In the genomic region with DNA sequence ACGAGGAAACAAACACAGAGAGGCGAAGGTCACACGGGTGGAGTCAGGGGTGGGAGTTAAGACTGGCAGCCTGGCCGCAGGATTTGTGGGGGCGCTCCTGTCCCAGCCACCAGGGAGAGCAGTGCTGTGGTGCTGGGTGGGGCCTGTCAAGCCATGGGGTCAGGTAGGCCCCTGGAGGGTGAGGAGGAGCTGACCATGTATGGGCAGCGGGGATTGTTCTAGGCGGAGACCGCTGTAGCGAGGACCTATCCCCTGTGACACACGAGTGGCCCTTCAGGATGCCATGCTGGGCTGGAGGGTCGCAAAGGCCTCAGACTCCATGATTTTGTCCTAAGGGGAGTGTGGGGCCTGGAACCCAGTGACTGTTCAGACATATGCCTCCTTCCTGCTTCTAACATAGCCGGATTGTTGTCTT, we compare ENCODE assay signal across 10 cellular contexts. TPM values are rescaled to one million over a fixed set of nuclear protein-coding genes. Genes with fewer than 3 reads are reported as not detected.
DNase-seq lines count a peak whose midpoint lies in the region; ATAC-seq and TF ChIP-seq lines count a peak whose summit lies in the region.
"Had no signal": no experiment of that assay in that cellular context is flagged by ENCODE, and none has a peak within 500 bp of the region (broad histone marks: within the 10 kb centered on the region; RNA-seq: fewer than 3 reads in every experiment).

No MANE protein-coding gene starts in this region.

- no peak for DNase-seq in activated naive CD4-positive, alpha-beta T cell treated with anti-CD3 and anti-CD28 coated beads, Interleukin-2, amount 10 ng/mL, durations not matched to agents 7 days and 5 days
- no peak for DNase-seq in activated naive CD4-positive, alpha-beta T cell treated with Interleukin-2 at 50 U/mL for 16 hours
- DNase-seq in SJCRH30, result no peak
- DNase-seq in tibial nerve (ENCODE audit: low spot score in 2 of 2), result no peak
- DNase-seq in putamen (ENCODE audit: low spot score), result no peak

- H3K27ac Mint-ChIP-seq in activated naive CD4-positive, alpha-beta T cell treated with anti-CD3 and anti-CD28 coated beads, Interleukin-2, amount 10 ng/mL, durations not matched to agents 7 days and 5 days, result peak overlapping the region; percentile 72
- H3K27ac Mint-ChIP-seq: activated naive CD4-positive, alpha-beta T cell treated with anti-CD3 and anti-CD28 coated beads, Interleukin-2, amount 50 U/mL, for 24 hours; natural killer cell had no signal

- TF ChIP-seq CTCF in gastroesophageal sphincter (IDR thresholded peaks at IDR 0.05) (no peak), tibial nerve (IDR thresholded peaks at IDR 0.05) (no peak)

- no peaks in the 10 kb centered on the region for H3K27me3 ChIP-seq in SJCRH30
- H3K27me3 ChIP-seq in gastroesophageal sphincter, result no peaks in the 10 kb centered on the region
- no peaks in the 10 kb centered on the region for H3K27me3 ChIP-seq in tibial nerve

- CTCF ChIA-PET in activated naive CD4-positive, alpha-beta T cell treated with anti-CD3 and anti-CD28 coated beads, Interleukin-2, amount 10 ng/mL, durations not matched to agents 7 days and 5 days (lab: Charles Lee), result interaction anchor here (0.6 to 4.7 kb wide), 19 partner anchors 11 to 643 kb away, joined by 3 to 86 read pairs (median 5); a partner anchor contains a TSS

- peaks cover 47% of the 10 kb centered on the region for H3K4me1 Mint-ChIP-seq in activated naive CD4-positive, alpha-beta T cell treated with anti-CD3 and anti-CD28 coated beads, Interleukin-2, amount 10 ng/mL, durations not matched to agents 7 days and 5 days

- peaks cover 30% of the 10 kb centered on the region for H3K36me3 Mint-ChIP-seq in activated naive CD4-positive, alpha-beta T cell treated with anti-CD3 and anti-CD28 coated beads, Interleukin-2, amount 10 ng/mL, durations not matched to agents 7 days and 5 days
- H3K36me3 Mint-ChIP-seq: natural killer cell had no signal

- peaks cover 5% of the 10 kb centered on the region for H3K36me3 ChIP-seq in SJCRH30
- peaks cover 0 to 14% of the 10 kb centered on the region in 2 donors for H3K36me3 ChIP-seq in gastroesophageal sphincter
- H3K36me3 ChIP-seq in tibial nerve, result peaks cover 0 to 8% (median 0%) of the 10 kb centered on the region in 3 donors

- H3K27ac ChIP-seq in SJCRH30 (no peak overlapping the region), gastroesophageal sphincter (peak overlapping the region in 3 of 4 donors; percentile 34 to 59 (median 54)), tibial nerve (peak overlapping the region; percentile 55 to 96 (median 74))

- no peak overlapping the region for H3K4me3 Mint-ChIP-seq in activated naive CD4-positive, alpha-beta T cell treated with anti-CD3 and anti-CD28 coated beads, Interleukin-2, amount 10 ng/mL, durations not matched to agents 7 days and 5 days
- H3K4me3 Mint-ChIP-seq: activated naive CD4-positive, alpha-beta T cell treated with anti-CD3 and anti-CD28 coated beads, Interleukin-2, amount 50 U/mL, for 24 hours; natural killer cell had no signal

- TF ChIP-seq POLR2A in gastroesophageal sphincter (IDR thresholded peaks at IDR 0.05), result no peak
- no peak for TF ChIP-seq POLR2A in tibial nerve (IDR thresholded peaks at IDR 0.05)

- ATAC-seq in gastroesophageal sphincter, result no peak
- ATAC-seq in HG02981 (IDR thresholded peaks at IDR 0.05; ENCODE audit: unreplicated experiment), result no peak
- no peak for ATAC-seq in HG03045 (IDR thresholded peaks at IDR 0.05; ENCODE audit: unreplicated experiment)

- H3K4me3 ChIP-seq in SJCRH30, result peak overlapping the region; percentile 46
- H3K4me3 ChIP-seq in gastroesophageal sphincter, result no peak overlapping the region
- H3K4me3 ChIP-seq in tibial nerve, result no peak overlapping the region

- WGBS in gastroesophageal sphincter (ENCODE audit: low coverage in 1 of 2), 2 donors, result 78 to 92% methylated on average over 8 to 10 of the region's 12 CpGs
- WGBS in tibial nerve, 2 donors, result 71 to 75% methylated on average over 12 of the region's 12 CpGs

- no peaks in the 10 kb centered on the region for H3K27me3 Mint-ChIP-seq in activated naive CD4-positive, alpha-beta T cell treated with anti-CD3 and anti-CD28 coated beads, Interleukin-2, amount 10 ng/mL, durations not matched to agents 7 days and 5 days
- H3K27me3 Mint-ChIP-seq: activated naive CD4-positive, alpha-beta T cell treated with anti-CD3 and anti-CD28 coated beads, Interleukin-2, amount 50 U/mL, for 24 hours had no signal

- no peak for TF ChIP-seq EP300 in gastroesophageal sphincter (IDR thresholded peaks at IDR 0.05)
- no peak for TF ChIP-seq EP300 in tibial nerve (IDR thresholded peaks at IDR 0.05)

- H3K9me3 Mint-ChIP-seq in activated naive CD4-positive, alpha-beta T cell treated with anti-CD3 and anti-CD28 coated beads, Interleukin-2, amount 10 ng/mL, durations not matched to agents 7 days and 5 days, result no peaks in the 10 kb centered on the region
- H3K9me3 Mint-ChIP-seq: activated naive CD4-positive, alpha-beta T cell treated with anti-CD3 and anti-CD28 coated beads, Interleukin-2, amount 50 U/mL, for 24 hours; natural killer cell had no signal

- H3K9me3 ChIP-seq in SJCRH30 (replicated peaks) (no peaks in the 10 kb centered on the region), gastroesophageal sphincter (no peaks in the 10 kb centered on the region), tibial nerve (no peaks in the 10 kb centered on the region)

- H3K4me1 ChIP-seq in SJCRH30, result peaks cover 5% of the 10 kb centered on the region; the same call in 1 of the 2 replicates
- peaks cover 2 to 45% (median 34%) of the 10 kb centered on the region in 3 donors for H3K4me1 ChIP-seq in gastroesophageal sphincter
- peaks cover 0 to 52% (median 32%) of the 10 kb centered on the region in 4 donors for H3K4me1 ChIP-seq in tibial nerve

RNA-seq across cellular contexts. Expression of a gene that starts 1.6 kb away (rescaled TPM):
- 48.3 and 66.2 TPM in 2 replicates for total RNA-seq in SJCRH30 (2014; rRNA removed; shearing (Covaris generic))
- total RNA-seq in gastroesophageal sphincter (100 to 1,000 TPM; 144 to 176 (median 160) TPM), tibial nerve (100 to 1,000 TPM; 178 to 206 (median 197) TPM)

RNA-seq across cellular contexts. Expression of a gene that starts 13.7 kb away (rescaled TPM):
- 190 and 238 TPM in 2 replicates for total RNA-seq in SJCRH30 (2014; rRNA removed; shearing (Covaris generic))
- total RNA-seq in gastroesophageal sphincter (100 to 1,000 TPM; 450 to 718 (median 563) TPM), tibial nerve (100 to 1,000 TPM; 347 to 405 (median 390) TPM)

RNA-seq across cellular contexts. Expression of a gene that starts 32.0 kb away (rescaled TPM):
- total RNA-seq in SJCRH30 (2014; rRNA removed; shearing (Covaris generic)), result 31.5 and 32.0 TPM in 2 replicates
- 10 to 100 TPM; 17.8 to 28.3 (median 21.4) TPM for total RNA-seq in gastroesophageal sphincter
- total RNA-seq in tibial nerve, result 10 to 100 TPM; 18.0 to 38.2 (median 26.9) TPM

RNA-seq across cellular contexts. Expression of a gene that starts 36.5 kb away (rescaled TPM):
- total RNA-seq in SJCRH30 (2014; rRNA removed; shearing (Covaris generic)), result 0.02 TPM in 1 of 2 replicates, not detected in the other
- total RNA-seq in gastroesophageal sphincter (under 1 TPM; 0.04 to 0.54 (median 0.11) TPM), tibial nerve (under 1 TPM; 0.42 to 0.78 (median 0.52) TPM)
